In genomic region chr6:452301-453067, GRCh38 we compare ENCODE assay signal across 19 cellular contexts.
DNase-seq lines count a peak whose midpoint lies in the region; ATAC-seq and TF ChIP-seq lines count a peak whose summit lies in the region.
"Had no signal": no experiment of that assay in that cellular context is flagged by ENCODE, and none has a peak within 500 bp of the region (broad histone marks: within the 10 kb centered on the region; RNA-seq: fewer than 3 reads in every experiment).

No MANE protein-coding gene starts in this region.

- H3K4me1 ChIP-seq in osteoblast (ENCODE audit: insufficient read depth, low read length) (peaks cover 14% of the 10 kb centered on the region), SK-N-SH (ENCODE audit: control insufficient read depth in 1 of 2, insufficient read depth in 2 of 2, low read depth in 1 of 2, low read length in 1 of 2) (no peaks in the 10 kb centered on the region; a peak in 1 of 4 replicates)
- H3K4me1 ChIP-seq: neural progenitor cell had no signal

- H3K27ac ChIP-seq in osteoblast (ENCODE audit: low read depth, low read length) (no peak overlapping the region), SK-N-SH (ENCODE audit: low read depth in 2 of 2, low read length in 1 of 2) (no peak overlapping the region)
- H3K27ac ChIP-seq: BLaER1 treated with 17β-estradiol and CSF1 and Interleukin-3, amounts not matched to agents 10 nM and 100 nM; neural progenitor cell had no signal

- WGBS in SK-N-SH (ENCODE audit: low lambda C conversion rate): 3% methylated on average over 5 of the region's 9 CpGs

- no peaks in the 10 kb centered on the region; the same call in 1 of the 2 replicates for H3K9me2 ChIP-seq in SK-N-SH

- H3K36me3 ChIP-seq in osteoblast (ENCODE audit: insufficient read depth, low read length) (no peaks in the 10 kb centered on the region), SK-N-SH (replicated peaks in 1 of 2; ENCODE audit: control insufficient read depth in 1 of 2, insufficient read depth in 2 of 2, low read length in 1 of 2) (no peaks in the 10 kb centered on the region)
- H3K36me3 ChIP-seq: BLaER1 treated with 17β-estradiol and CSF1 and Interleukin-3, amounts not matched to agents 10 nM and 100 nM; neural progenitor cell had no signal

- H2AFZ ChIP-seq in osteoblast (ENCODE audit: low read length) (peak overlapping the region; percentile 35), SK-N-SH (ENCODE audit: low read depth) (no peak overlapping the region)
- H2AFZ ChIP-seq: neural progenitor cell had no signal

- H3K4me3 ChIP-seq in AG04449 (ENCODE audit: low read depth, low read length) (no peak overlapping the region), osteoblast (ENCODE audit: insufficient read depth, low read length) (no peak overlapping the region), SK-N-SH (ENCODE audit: low read depth in 2 of 2, low read length in 1 of 2) (no peak overlapping the region)
- H3K4me3 ChIP-seq: BLaER1 treated with 17β-estradiol and CSF1 and Interleukin-3, amounts not matched to agents 10 nM and 100 nM; neural progenitor cell had no signal

- CTCF ChIA-PET in AG04449 (lab: Yijun Ruan, JAX) (no interaction called here), SK-N-SH (lab: Yijun Ruan, JAX) (interaction anchor here (1.0 to 1.5 kb wide), 2 partner anchors 38 to 235 kb away, joined by 3 to 4 read pairs; no protein-coding TSS in a partner anchor)

- H3K79me2 ChIP-seq in osteoblast (ENCODE audit: insufficient read depth, low read length): no peaks in the 10 kb centered on the region
- H3K79me2 ChIP-seq in SK-N-SH (ENCODE audit: insufficient read depth): no peaks in the 10 kb centered on the region

- H3K4me2 ChIP-seq in osteoblast (ENCODE audit: insufficient read depth, low read length) (peak overlapping the region; percentile 23), SK-N-SH (no peak overlapping the region)
- H3K4me2 ChIP-seq: neural progenitor cell had no signal

- no peak for TF ChIP-seq RAD21 in SK-N-SH (IDR thresholded peaks at IDR 0.05; ENCODE audit: low read length)

- POLR2A ChIA-PET in AG04449 (lab: Yijun Ruan, JAX): no interaction called here
- POLR2A ChIA-PET in SK-N-SH (lab: Yijun Ruan, JAX): no interaction called here

- no peaks in the 10 kb centered on the region for H3K9me3 ChIP-seq in osteoblast (ENCODE audit: low read depth, low read length)
- no peaks in the 10 kb centered on the region for H3K9me3 ChIP-seq in SK-N-SH

- H3K27me3 ChIP-seq in osteoblast (ENCODE audit: insufficient read depth, low read length) (peaks cover 6% of the 10 kb centered on the region), SK-N-SH (ENCODE audit: insufficient read depth) (peaks cover 55% of the 10 kb centered on the region; the same call in 1 of the 2 replicates)
- H3K27me3 ChIP-seq: BLaER1 treated with 17β-estradiol and CSF1 and Interleukin-3, amounts not matched to agents 10 nM and 100 nM; neural progenitor cell had no signal

- TF ChIP-seq EP300 in SK-N-SH (IDR thresholded peaks at IDR 0.05; ENCODE audit: borderline replicate concordance in 1 of 2, low read depth in 1 of 2, low read length in 1 of 2): no peak

- no peaks in the 10 kb centered on the region for H3K36me3 Mint-ChIP-seq in natural killer cell
- H3K36me3 Mint-ChIP-seq: brain, IgD-negative memory B cell, mesothelial cell of epicardium, neural progenitor cell had no signal

- H3K27ac Mint-ChIP-seq in natural killer cell: no peak overlapping the region
- H3K27ac Mint-ChIP-seq: activated naive CD4-positive, alpha-beta T cell treated with anti-CD3 and anti-CD28 coated beads for 36 hours; brain; IgD-negative memory B cell; mesothelial cell of epicardium; neural progenitor cell had no signal

- H3K4me3 Mint-ChIP-seq in natural killer cell: no peak overlapping the region
- H3K4me3 Mint-ChIP-seq: activated naive CD4-positive, alpha-beta T cell treated with anti-CD3 and anti-CD28 coated beads for 36 hours; IgD-negative memory B cell; mesothelial cell of epicardium; neural progenitor cell had no signal

- H3K9ac ChIP-seq in SK-N-SH: no peak overlapping the region
- H3K9ac ChIP-seq: BLaER1 treated with 17β-estradiol and CSF1 and Interleukin-3, amounts not matched to agents 10 nM and 100 nM; neural progenitor cell had no signal

- H3K9me3 Mint-ChIP-seq in natural killer cell: no peaks in the 10 kb centered on the region
- H3K9me3 Mint-ChIP-seq: IgD-negative memory B cell had no signal

- DNase-seq in AG04449 (ENCODE audit: low read depth, low spot score) (peak; percentile 2), GM04503 (ENCODE audit: low read depth) (peak; percentile 56), osteoblast (ENCODE audit: insufficient read length, low spot score, missing footprints) (no peak), natural killer cell (no peak), NCI-H1436 (lab: John Stamatoyannopoulos, UW) (no peak), SK-N-SH (no peak), NCI-H510A treated with DMSO at 0.1 percent for 48 hours (lab: John Stamatoyannopoulos, UW) (no peak)
- peak; percentile 43 for DNase-seq in activated CD8-positive, alpha-beta memory T cell treated with anti-CD3 and anti-CD28 coated beads, Interleukin-2, amount 50 U/mL, for 48 hours
- DNase-seq: activated naive CD4-positive, alpha-beta T cell treated with anti-CD3 and anti-CD28 coated beads for 36 hours; DMS153; erythroblast; NCI-H226; stimulated activated CD4-positive, alpha-beta T cell treated with anti-CD3 and anti-CD28 coated beads, Interleukin-2, amount 100 ng/mL, for 24 hours; T-helper 2 cell had no signal

- intact Hi-C loops in natural killer cell (cut with micrococcal nuclease): no loop called here

- no peak for ATAC-seq in natural killer cell

- H4K20me1 ChIP-seq in osteoblast (ENCODE audit: insufficient read depth, low read length) (no peaks in the 10 kb centered on the region), SK-N-SH (ENCODE audit: insufficient read depth) (no peaks in the 10 kb centered on the region)
- H4K20me1 ChIP-seq: BLaER1 treated with 17β-estradiol and CSF1 and Interleukin-3, amounts not matched to agents 10 nM and 100 nM had no signal

- no peaks in the 10 kb centered on the region for H3F3A ChIP-seq in SK-N-SH (replicated peaks; ENCODE audit: insufficient read depth)

- H3K27me3 Mint-ChIP-seq in natural killer cell (ENCODE audit: low read depth in 2 of 2): no peaks in the 10 kb centered on the region
- H3K27me3 Mint-ChIP-seq: IgD-negative memory B cell had no signal

- no peaks in the 10 kb centered on the region for H3K4me1 Mint-ChIP-seq in natural killer cell
- H3K4me1 Mint-ChIP-seq: mesothelial cell of epicardium, neural progenitor cell had no signal

- TF ChIP-seq CTCF in AG04449 (IDR thresholded peaks at IDR 0.05; ENCODE audit: insufficient read depth, low read length, missing control alignments) (no peak), osteoblast (IDR thresholded peaks at IDR 0.05; ENCODE audit: extremely low read depth, low read depth, low read length) (no peak), natural killer cell (IDR thresholded peaks at IDR 0.05) (no peak), SK-N-SH (IDR thresholded peaks at IDR 0.05) (no peak)

TF ChIP-seq in SK-N-SH, 30 proteins besides CTCF, POLR2A, EP300 and RAD21:
- TF ChIP-seq GATA2 (CRISPR knock-in tag; IDR thresholded peaks at IDR 0.05): no peak
- no peak for TF ChIP-seq CHD2 (IDR thresholded peaks at IDR 0.05; ENCODE audit: low read length, partially characterized antibody)
- TF ChIP-seq MEF2A (IDR thresholded peaks at IDR 0.05; ENCODE audit: borderline replicate concordance, low read depth): no peak
- no peak for TF ChIP-seq FOXJ3 (CRISPR knock-in tag; IDR thresholded peaks at IDR 0.05)
- TF ChIP-seq MXI1 (IDR thresholded peaks at IDR 0.05; ENCODE audit: low read depth, low read length): no peak
- TF ChIP-seq, protein P1, sequence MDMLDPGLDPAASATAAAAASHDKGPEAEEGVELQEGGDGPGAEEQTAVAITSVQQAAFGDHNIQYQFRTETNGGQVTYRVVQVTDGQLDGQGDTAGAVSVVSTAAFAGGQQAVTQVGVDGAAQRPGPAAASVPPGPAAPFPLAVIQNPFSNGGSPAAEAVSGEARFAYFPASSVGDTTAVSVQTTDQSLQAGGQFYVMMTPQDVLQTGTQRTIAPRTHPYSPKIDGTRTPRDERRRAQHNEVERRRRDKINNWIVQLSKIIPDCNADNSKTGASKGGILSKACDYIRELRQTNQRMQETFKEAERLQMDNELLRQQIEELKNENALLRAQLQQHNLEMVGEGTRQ (IDR thresholded peaks at IDR 0.05; ENCODE audit: borderline replicate concordance, low read depth, low read length): no peak
- no peak for TF ChIP-seq TEAD4 (IDR thresholded peaks at IDR 0.05; ENCODE audit: borderline replicate concordance, insufficient read depth)
- no peak for TF ChIP-seq GABPA (IDR thresholded peaks at IDR 0.05; ENCODE audit: low read depth)
TF ChIP-seq in SK-N-SH: peak in this region for 0.

Comparison
In these comparisons a context has a peak if more than half of its experiments do, and no peak if none do; other contexts are left out.
1. DNase-seq: peak in AG04449 (single experiment), GM04503 (single experiment) and activated CD8-positive, alpha-beta memory T cell treated with anti-CD3 and anti-CD28 coated beads, Interleukin-2, amount 50 U/mL, for 48 hours (single experiment); none in osteoblast (single experiment), natural killer cell (single experiment), NCI-H1436 (single experiment), SK-N-SH (single experiment) and NCI-H510A treated with DMSO at 0.1 percent for 48 hours (single experiment).